14 cellular contexts compared by ENCODE assay signal in the genomic region with DNA sequence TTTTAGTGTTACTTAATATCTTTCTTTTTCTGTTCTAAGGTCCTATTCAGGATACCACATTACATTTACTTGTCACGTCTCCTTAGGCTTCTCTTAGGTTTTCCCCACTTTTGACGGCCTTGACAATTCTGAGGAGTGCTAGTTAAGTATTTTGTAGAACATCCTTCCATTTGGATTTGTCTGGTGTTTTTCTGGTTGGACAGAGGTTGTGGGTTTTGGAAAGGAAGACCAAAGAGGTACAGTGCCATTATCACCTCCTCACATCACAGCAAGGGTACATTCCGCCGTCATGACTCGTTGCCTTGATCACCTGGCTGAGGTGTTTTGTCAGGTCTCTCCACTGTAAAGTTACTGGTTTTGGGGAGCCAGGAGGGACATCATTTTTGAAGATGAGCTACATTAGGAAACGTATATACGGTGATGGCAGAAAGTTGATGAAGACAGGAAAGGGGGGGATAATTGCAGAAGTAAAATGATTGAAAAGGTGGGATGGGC.
DNase-seq lines count a peak whose midpoint lies in the region; ATAC-seq and TF ChIP-seq lines count a peak whose summit lies in the region.
"Had no signal": no experiment of that assay in that cellular context is flagged by ENCODE, and none has a peak within 500 bp of the region (broad histone marks: within the 10 kb centered on the region; RNA-seq: fewer than 3 reads in every experiment).

No MANE protein-coding gene starts in this region.

- H3K27me3 ChIP-seq in right cardiac atrium (ENCODE audit: control insufficient read depth, insufficient read depth) (no peaks in the 10 kb centered on the region), PC-9 (ENCODE audit: insufficient read depth, low read depth) (no peaks in the 10 kb centered on the region), mesendoderm (ENCODE audit: insufficient read depth, low read length, poor library complexity) (no peaks in the 10 kb centered on the region), MG63 (no peaks in the 10 kb centered on the region)

- H2BK15ac ChIP-seq in mesendoderm (replicated peaks; ENCODE audit: low read depth) = no peak overlapping the region

- H3F3A ChIP-seq in PC-9 (ENCODE audit: insufficient read depth, low read depth) = peaks cover 15% of the 10 kb centered on the region; the same call in 1 of the 2 replicates

- no peak for ATAC-seq in right cardiac atrium
- ATAC-seq: GM12878 had no signal

- CTCF ChIA-PET in PC-9 (lab: Charles Lee) = no interaction called here

- H2BK5ac ChIP-seq in mesendoderm (ENCODE audit: low read length) = no peak overlapping the region

- WGBS in right cardiac atrium = 93% methylated on average over 7 of the region's 7 CpGs
- WGBS in mesendoderm (ENCODE audit: extremely low coverage, insufficient coverage, low lambda C conversion rate) = no CpG with 5 or more reads among the region's 7 CpGs

- no peaks in the 10 kb centered on the region for H3K9me2 ChIP-seq in PC-9 (ENCODE audit: insufficient read depth)

- H3K4me2 ChIP-seq in PC-9 (no peak overlapping the region), mesendoderm (ENCODE audit: low read length) (no peak overlapping the region)

- POLR2A ChIA-PET in PC-9 (lab: Charles Lee; ENCODE audit: unreplicated experiment) = no interaction called here

- H3K79me2 ChIP-seq in PC-9 (ENCODE audit: low read depth) (no peaks in the 10 kb centered on the region), mesendoderm (ENCODE audit: control insufficient read depth, insufficient read depth, low read length) (no peaks in the 10 kb centered on the region)

- H3K36me3 ChIP-seq in PC-9 (ENCODE audit: low read depth) = peaks cover 21% of the 10 kb centered on the region
- H3K36me3 ChIP-seq in mesendoderm (ENCODE audit: control insufficient read depth, insufficient read depth, low read length) = no peaks in the 10 kb centered on the region
- H3K36me3 ChIP-seq in MG63 = peaks cover 28% of the 10 kb centered on the region

- peak; percentile 15 for DNase-seq in cardiac septum (ENCODE audit: low spot score)
- DNase-seq in right cardiac atrium = no peak
- no peak for DNase-seq in PC-9
- peak; percentile 50 for DNase-seq in mesendoderm
- DNase-seq in MG63 = no peak
- DNase-seq in SHP77 (lab: John Stamatoyannopoulos, UW) = no peak
- DNase-seq in ureter (ENCODE audit: low spot score) = no peak
- DNase-seq: 8988T; ACHN; C1 segment of cervical spinal cord; CD4-positive, alpha-beta memory T cell; DMS79; GM23248 had no signal

- H3K9me3 ChIP-seq in right cardiac atrium (ENCODE audit: control insufficient read depth, low read length) = no peaks in the 10 kb centered on the region
- no peaks in the 10 kb centered on the region for H3K9me3 ChIP-seq in PC-9 (ENCODE audit: insufficient read depth, low read depth)
- no peaks in the 10 kb centered on the region for H3K9me3 ChIP-seq in MG63

- no peak overlapping the region for H2BK120ac ChIP-seq in mesendoderm (ENCODE audit: low read depth, low read length)

- no peak overlapping the region for H3K56ac ChIP-seq in mesendoderm (ENCODE audit: low read length)

- intact Hi-C loops in cardiac septum (cut with DNase I) = no loop called here
- intact Hi-C loops in right cardiac atrium (cut with DNase I) = no loop called here
- intact Hi-C loops in PC-9 (cut with micrococcal nuclease; ENCODE audit: unreplicated experiment) = no loop called here

- H4K8ac ChIP-seq in mesendoderm (ENCODE audit: low read depth, low read length) = no peak overlapping the region

- no peak overlapping the region for H3K27ac ChIP-seq in right cardiac atrium (ENCODE audit: low read length)
- no peak overlapping the region for H3K27ac ChIP-seq in PC-9
- no peak overlapping the region for H3K27ac ChIP-seq in mesendoderm (ENCODE audit: low read depth, low read length)
- H3K27ac ChIP-seq: GM23248 had no signal

- H2AK5ac ChIP-seq in mesendoderm (ENCODE audit: low read length) = no peak overlapping the region

- no peak overlapping the region for H3K4ac ChIP-seq in mesendoderm (ENCODE audit: low read depth, low read length)

- TF ChIP-seq CTCF in PC-9 (conservative IDR thresholded peaks at IDR 0.05) = no peak

- H3K9ac ChIP-seq in mesendoderm (ENCODE audit: low read length) = no peak overlapping the region
- H3K9ac ChIP-seq: GM23248 had no signal

- H4K5ac ChIP-seq in mesendoderm (ENCODE audit: low read length) = no peak overlapping the region

- no peak overlapping the region for H2AFZ ChIP-seq in PC-9
- H2AFZ ChIP-seq: GM23248 had no signal

- H3K79me1 ChIP-seq in mesendoderm (ENCODE audit: low read length) = no peaks in the 10 kb centered on the region

- peaks cover 2% of the 10 kb centered on the region for H3K4me1 ChIP-seq in right cardiac atrium (ENCODE audit: control insufficient read depth, insufficient read depth, low read length)
- H3K4me1 ChIP-seq in PC-9 (replicated peaks; ENCODE audit: insufficient read depth) = peaks cover 21% of the 10 kb centered on the region
- no peaks in the 10 kb centered on the region for H3K4me1 ChIP-seq in mesendoderm (ENCODE audit: control insufficient read depth, low read depth, low read length)

- no peak overlapping the region for H3K18ac ChIP-seq in mesendoderm (ENCODE audit: low read length)

- BruUV-seq in PC-9 (replicated peaks; lab: Mats Ljungman, UMichigan) = TSS peak; percentile 6

- no peak overlapping the region for H3K23ac ChIP-seq in mesendoderm (ENCODE audit: low read length)

- H3K4me3 ChIP-seq in right cardiac atrium (ENCODE audit: low read length) = no peak overlapping the region
- H3K4me3 ChIP-seq in PC-9 = no peak overlapping the region
- no peak overlapping the region for H3K4me3 ChIP-seq in mesendoderm (ENCODE audit: low read length)
- H3K4me3 ChIP-seq in MG63 = no peak overlapping the region
- H3K4me3 ChIP-seq: GM12878, GM23248 had no signal

- H4K20me1 ChIP-seq in PC-9 (ENCODE audit: insufficient read depth) = no peaks in the 10 kb centered on the region

Comparison
In these comparisons a context has a peak if more than half of its experiments do, and no peak if none do; other contexts are left out.
1. DNase-seq: peak in cardiac septum (single experiment) and mesendoderm (single experiment); none in right cardiac atrium (0 of 3), PC-9 (0 of 2), MG63 (single experiment), SHP77 (0 of 2) and ureter (single experiment).